ENCODE assay signal across 23 cellular contexts in genomic region chr15:62818691-62819090, GRCh38.
DNase-seq lines count a peak whose midpoint lies in the region; ATAC-seq and TF ChIP-seq lines count a peak whose summit lies in the region.
"Had no signal": no experiment of that assay in that cellular context is flagged by ENCODE, and none has a peak within 500 bp of the region (broad histone marks: within the 10 kb centered on the region; RNA-seq: fewer than 3 reads in every experiment).

No MANE protein-coding gene starts in this region.

- no peak overlapping the region for H3K9ac ChIP-seq in IMR-90 (ENCODE audit: low read depth, low read length)

- H3K56ac ChIP-seq in IMR-90 (ENCODE audit: extremely low read depth, insufficient read depth, low read length), result no peak overlapping the region

- no peak overlapping the region for H3K4me3 ChIP-seq in IMR-90 (ENCODE audit: insufficient read depth, low read depth, low read length)
- H3K4me3 ChIP-seq in heart left ventricle, result no peak overlapping the region
- H3K4me3 ChIP-seq: SK-N-MC had no signal

- H2BK120ac ChIP-seq in IMR-90 (ENCODE audit: low read depth, low read length), result no peak overlapping the region

- H2BK20ac ChIP-seq in IMR-90 (ENCODE audit: low read depth, low read length), result no peak overlapping the region

- H4K91ac ChIP-seq in IMR-90 (ENCODE audit: insufficient read depth, low read depth, low read length), result no peak overlapping the region

- H2AFZ ChIP-seq in IMR-90 (replicated peaks; ENCODE audit: low read length, poor library complexity), result no peak overlapping the region

- intact Hi-C loops in IMR-90 (cut with micrococcal nuclease), result no loop called here
- intact Hi-C loops in heart left ventricle (cut with DNase I), result no loop called here
- intact Hi-C loops in Right ventricle myocardium superior (cut with DNase I), result no loop called here

- H3K9me1 ChIP-seq in IMR-90 (ENCODE audit: insufficient read depth, low read length), result peaks cover 4% of the 10 kb centered on the region; the same call in 1 of the 2 replicates

- H3K27ac ChIP-seq in IMR-90 (ENCODE audit: insufficient read depth, low read length) (no peak overlapping the region), heart left ventricle (no peak overlapping the region)
- H3K27ac ChIP-seq: RWPE1, SK-N-MC had no signal

- TF ChIP-seq POLR2A in IMR-90 (IDR thresholded peaks at IDR 0.05; ENCODE audit: low read depth, low read length) (no peak), heart left ventricle (IDR thresholded peaks at IDR 0.05) (no peak)

- no peak overlapping the region for H4K5ac ChIP-seq in IMR-90 (ENCODE audit: low read depth, low read length)

- no peak overlapping the region for H3K4me2 ChIP-seq in IMR-90 (ENCODE audit: low read depth, low read length)

- H4K20me1 ChIP-seq in IMR-90 (ENCODE audit: insufficient read depth, low read length), result no peaks in the 10 kb centered on the region

- H2AK5ac ChIP-seq in IMR-90 (ENCODE audit: low read depth, low read length), result no peak overlapping the region

- no peak for ATAC-seq in IMR-90 (ENCODE audit: low read depth)
- no peak for ATAC-seq in heart left ventricle
- ATAC-seq in Right ventricle myocardium superior (ENCODE audit: poor library complexity), result no peak
- ATAC-seq in HG03108 (IDR thresholded peaks at IDR 0.05; ENCODE audit: unreplicated experiment), result no peak
- no peak for ATAC-seq in GM19397 (IDR thresholded peaks at IDR 0.05; ENCODE audit: unreplicated experiment)
- ATAC-seq: Panc1 had no signal

- no peak overlapping the region for H2BK15ac ChIP-seq in IMR-90 (ENCODE audit: low read depth, low read length)

- no peak overlapping the region for H3K14ac ChIP-seq in IMR-90 (replicated peaks; ENCODE audit: low read depth, low read length)

- H3K36me3 ChIP-seq in IMR-90 (ENCODE audit: control insufficient read depth, insufficient read depth, low read length) (peaks cover 3% of the 10 kb centered on the region; the same call in 1 of the 2 replicates), heart left ventricle (peaks cover 0 to 39% (median 6%) of the 10 kb centered on the region in 9 donors)

- H3K4ac ChIP-seq in IMR-90 (ENCODE audit: low read depth, low read length), result no peak overlapping the region

- H2BK5ac ChIP-seq in IMR-90 (ENCODE audit: low read depth, low read length, poor library complexity, severe bottlenecking), result no peak overlapping the region

- H3K9me3 ChIP-seq in IMR-90 (ENCODE audit: control insufficient read depth, insufficient read depth, low read length), result no peaks in the 10 kb centered on the region
- no peaks in the 10 kb centered on the region for H3K9me3 ChIP-seq in heart left ventricle
- H3K9me3 ChIP-seq: BE2C had no signal

- no peak overlapping the region for H3K18ac ChIP-seq in IMR-90 (ENCODE audit: low read depth, low read length)

- CTCF ChIA-PET in IMR-90 (lab: Yijun Ruan, JAX), result interaction anchor here (0.6 kb wide), 1 partner anchor 10 kb away, joined by 3 read pairs; no protein-coding TSS in a partner anchor

- peak; percentile 23 for DNase-seq in IMR-90
- DNase-seq in fibroblast of peridontal ligament (ENCODE audit: extremely low read depth), result peak; percentile 16
- peak; percentile 10 for DNase-seq in kidney tubule cell (ENCODE audit: low spot score)
- DNase-seq in heart left ventricle, result no peak
- DNase-seq in Right ventricle myocardium superior, result no peak
- DNase-seq: BE2C; CD8-positive, alpha-beta memory T cell; DMS 273 treated with DMSO at 0.1 percent for 48 hours; DMS79; NCI-H1092; NCI-H1417 treated with DMSO at 0.1 percent for 48 hours; NCI-H1694 treated with DMSO at 0.1 percent for 48 hours; NCI-H2081; NCI-H2171; NCI-H226; NCI-H510A; NCI-H69; SHP77 treated with DMSO at 0.1 percent for 48 hours had no signal

- TF ChIP-seq CTCF in IMR-90 (conservative IDR thresholded peaks at IDR 0.05; ENCODE audit: low read depth, low read length) (no peak), heart left ventricle (IDR thresholded peaks at IDR 0.05) (no peak)

- H2AK9ac ChIP-seq in IMR-90 (replicated peaks; ENCODE audit: low read depth, low read length, poor library complexity), result no peak overlapping the region

- in situ Hi-C loops in IMR-90 (cut with MboI; ENCODE audit: low sequenced_read_pairs), result no loop called here

- WGBS in IMR-90 (ENCODE audit: extremely low coverage in 2 of 2, insufficient read length in 1 of 2), 2 experiments, result no CpG with 5 or more reads among the region's 1 CpG
- 94 to 98% (median 97%) methylated on average over 1 of the region's 1 CpG for WGBS in heart left ventricle, 4 donors

- no TSS peak for BruUV-seq in IMR-90 (replicated peaks; lab: Mats Ljungman, UMichigan)

- peaks cover 0 to 3% of the 10 kb centered on the region in 2 experiments; a peak in 1 of 4 replicates for H3K79me1 ChIP-seq in IMR-90 (ENCODE audit: low read depth in 1 of 2, low read length in 2 of 2)

- H3K4me1 ChIP-seq in IMR-90 (ENCODE audit: control insufficient read depth, insufficient read depth, low read length) (peaks cover 3% of the 10 kb centered on the region), heart left ventricle (peaks cover 0 to 35% (median 10%) of the 10 kb centered on the region in 12 donors)

- TF ChIP-seq RAD21 in IMR-90 (IDR thresholded peaks at IDR 0.05; ENCODE audit: low read length), result no peak

- H4K8ac ChIP-seq in IMR-90 (ENCODE audit: low read depth in 2 of 2, low read length in 2 of 2), result no peak overlapping the region

- dilution Hi-C loops in IMR-90 (cut with HindIII; ENCODE audit: low sequenced_read_pairs, unreplicated experiment), result no loop called here

- H3K23ac ChIP-seq in IMR-90 (ENCODE audit: low read depth, low read length), result no peak overlapping the region

- POLR2A ChIA-PET in IMR-90 (lab: Charles Lee; ENCODE audit: unreplicated experiment), result interaction anchor here (0.8 kb wide), 1 partner anchor 224 kb away, joined by 4 read pairs; the partner anchor contains the start of gene TPM1

- H3K27me3 ChIP-seq in IMR-90 (ENCODE audit: control insufficient read depth, insufficient read depth, low read length) (no peaks in the 10 kb centered on the region), heart left ventricle (no peaks in the 10 kb centered on the region)
- H3K27me3 ChIP-seq: BE2C had no signal

TF ChIP-seq in IMR-90, 13 proteins besides CTCF, POLR2A, EP300 and RAD21:
- TF ChIP-seq MAFK (IDR thresholded peaks at IDR 0.05; ENCODE audit: low read depth, low read length) (no peak), CEBPB (IDR thresholded peaks at IDR 0.05; ENCODE audit: low read depth, low read length) (peak; percentile 47; the same call in 1 of the 2 replicates), MAZ (IDR thresholded peaks at IDR 0.05; ENCODE audit: borderline replicate concordance, low read depth, low read length) (no peak), RFX5 (IDR thresholded peaks at IDR 0.05; ENCODE audit: low read depth, low read length) (no peak), NFE2L2 (IDR thresholded peaks at IDR 0.05; ENCODE audit: low read depth, low read length) (no peak), USF2 (IDR thresholded peaks at IDR 0.05; ENCODE audit: low read depth, low read length) (no peak), CHD1 (IDR thresholded peaks at IDR 0.05; ENCODE audit: low read depth, low read length) (no peak)

Comparison
In these comparisons a context has a peak if more than half of its experiments do, and no peak if none do; other contexts are left out.
1. DNase-seq: peak in IMR-90 (single experiment), fibroblast of peridontal ligament (single experiment) and kidney tubule cell (single experiment); none in heart left ventricle (0 of 5) and Right ventricle myocardium superior (single experiment).